Comparison of ENCODE assay signal across 27 cellular contexts in the genomic region with DNA sequence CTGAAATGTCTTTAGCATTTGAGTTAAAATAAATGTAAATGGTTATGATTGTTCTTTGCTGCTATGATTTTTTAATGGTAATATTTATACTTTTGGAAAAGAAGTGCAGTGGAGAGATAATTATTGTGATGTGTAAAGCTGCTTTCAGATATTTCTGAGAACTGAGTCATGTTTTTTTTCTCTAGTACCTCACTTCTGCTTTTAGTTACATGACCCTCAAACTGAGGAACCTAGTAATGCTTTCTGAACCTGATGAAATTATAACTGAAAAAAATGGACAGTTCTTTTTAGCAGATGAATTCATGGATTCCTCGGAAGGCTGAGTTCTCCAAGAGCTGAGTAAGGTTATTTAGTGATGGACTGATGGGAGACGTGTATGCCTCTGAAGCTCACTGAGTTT.
"Had no signal": no experiment of that assay in that cellular context is flagged by ENCODE, and none has a peak within 500 bp of the region (broad histone marks: within the 10 kb centered on the region; RNA-seq: fewer than 3 reads in every experiment).

No MANE protein-coding gene starts in this region.

- H3K27ac ChIP-seq: adrenal gland, body of pancreas, epithelial cell of prostate, lower lobe of right lung, right atrium auricular region, uterus had no signal

- H3K36me3 ChIP-seq: adrenal gland, lower lobe of right lung, right atrium auricular region, uterus had no signal

- H3K27ac Mint-ChIP-seq: activated CD4-positive, alpha-beta T cell treated with anti-CD3 and anti-CD28 coated beads for 36 hours; activated CD8-positive, alpha-beta memory T cell treated with anti-CD3 and anti-CD28 coated beads, Interleukin-2, amount 10 ng/mL, durations not matched to agents 7 days and 5 days; activated CD8-positive, alpha-beta T cell treated with anti-CD3 and anti-CD28 coated beads, Interleukin-2, amount 10 ng/mL, durations not matched to agents 7 days and 5 days; activated naive CD8-positive, alpha-beta T cell treated with anti-CD3 and anti-CD28 coated beads for 36 hours; activated T-cell treated with anti-CD3 and anti-CD28 coated beads, Interleukin-2, amount 50 U/mL, for 72 hours; natural killer cell treated with Interleukin-12 subunit alpha and Interleukin-12 subunit beta and Interleukin-15 and Interleukin-18, amount 100 ng/mL, for 72 hours; T-helper 1 cell treated with Interleukin-12 subunit alpha and Interleukin-12 subunit beta and Interleukin-4 antibody, amounts not matched to agents 30 μg/mL and 1 μg/mL, for 36 hours; type B pancreatic cell had no signal

- H3K4me1 Mint-ChIP-seq: activated CD4-positive, alpha-beta T cell treated with anti-CD3 and anti-CD28 coated beads for 36 hours; activated CD8-positive, alpha-beta memory T cell treated with anti-CD3 and anti-CD28 coated beads, Interleukin-2, amount 10 ng/mL, durations not matched to agents 7 days and 5 days; activated naive CD8-positive, alpha-beta T cell treated with anti-CD3 and anti-CD28 coated beads for 36 hours had no signal

- H3K9me3 Mint-ChIP-seq: activated naive CD8-positive, alpha-beta T cell treated with anti-CD3 and anti-CD28 coated beads for 36 hours; activated T-cell treated with anti-CD3 and anti-CD28 coated beads, Interleukin-2, amount 50 U/mL, for 72 hours; natural killer cell treated with Interleukin-12 subunit alpha and Interleukin-12 subunit beta and Interleukin-15 and Interleukin-18, amount 100 ng/mL, for 72 hours; T-helper 1 cell treated with Interleukin-12 subunit alpha and Interleukin-12 subunit beta and Interleukin-4 antibody, amounts not matched to agents 30 μg/mL and 1 μg/mL, for 36 hours; type B pancreatic cell had no signal

- H3K9me3 ChIP-seq: adrenal gland, body of pancreas, lower lobe of right lung, mucosa of descending colon, right atrium auricular region, uterus had no signal

- H3K4me1 ChIP-seq: adrenal gland, body of pancreas, lower lobe of right lung, right atrium auricular region, uterus had no signal

- H3K4me3 ChIP-seq: adrenal gland, body of pancreas, lower lobe of right lung, mucosa of descending colon, right atrium auricular region, uterus had no signal

- H3K36me3 Mint-ChIP-seq: activated CD8-positive, alpha-beta memory T cell treated with anti-CD3 and anti-CD28 coated beads, Interleukin-2, amount 10 ng/mL, durations not matched to agents 7 days and 5 days; activated naive CD8-positive, alpha-beta T cell treated with anti-CD3 and anti-CD28 coated beads for 36 hours; natural killer cell treated with Interleukin-12 subunit alpha and Interleukin-12 subunit beta and Interleukin-15 and Interleukin-18, amount 100 ng/mL, for 72 hours; type B pancreatic cell had no signal

- DNase-seq: activated CD4-positive, alpha-beta T cell treated with anti-CD3 and anti-CD28 coated beads for 36 hours; activated CD4-positive, CD25-positive, alpha-beta regulatory T cell; activated CD8-positive, alpha-beta memory T cell treated with anti-CD3 and anti-CD28 coated beads, Interleukin-2, amount 10 ng/mL, durations not matched to agents 7 days and 5 days; activated CD8-positive, alpha-beta T cell treated with anti-CD3 and anti-CD28 coated beads, Interleukin-2, amount 10 ng/mL, durations not matched to agents 7 days and 5 days; activated effector memory CD4-positive, alpha-beta T cell treated with Interleukin-2 at 50 U/mL for 16 hours; activated naive CD4-positive, alpha-beta T cell treated with Interleukin-2 at 50 U/mL for 16 hours; activated naive CD8-positive, alpha-beta T cell treated with anti-CD3 and anti-CD28 coated beads for 36 hours; activated T-cell treated with anti-CD3 and anti-CD28 coated beads, Interleukin-2, amount 50 U/mL, for 72 hours; adrenal gland; aorta; body of pancreas; dermis blood vessel endothelial cell; effector CD4-positive, alpha-beta T cell; kidney glomerular epithelial cell; lower lobe of right lung; mesenchymal stem cell; mucosa of descending colon; stimulated activated CD4-positive, alpha-beta T cell treated with anti-CD3 and anti-CD28 coated beads, Interleukin-15, amount 100 ng/mL, for 24 hours; stimulated activated CD4-positive, alpha-beta T cell treated with anti-CD3 and anti-CD28 coated beads, Interleukin-2, amount 100 ng/mL, for 24 hours; stimulated activated naive CD4-positive, alpha-beta T cell; T1000; uterus had no signal

- H3K4me3 Mint-ChIP-seq: activated CD4-positive, alpha-beta T cell treated with anti-CD3 and anti-CD28 coated beads for 36 hours; activated CD8-positive, alpha-beta memory T cell treated with anti-CD3 and anti-CD28 coated beads, Interleukin-2, amount 10 ng/mL, durations not matched to agents 7 days and 5 days; activated CD8-positive, alpha-beta T cell treated with anti-CD3 and anti-CD28 coated beads, Interleukin-2, amount 10 ng/mL, durations not matched to agents 7 days and 5 days; activated naive CD8-positive, alpha-beta T cell treated with anti-CD3 and anti-CD28 coated beads for 36 hours; activated T-cell treated with anti-CD3 and anti-CD28 coated beads, Interleukin-2, amount 50 U/mL, for 72 hours; natural killer cell treated with Interleukin-12 subunit alpha and Interleukin-12 subunit beta and Interleukin-15 and Interleukin-18, amount 100 ng/mL, for 72 hours; T-helper 1 cell treated with Interleukin-12 subunit alpha and Interleukin-12 subunit beta and Interleukin-4 antibody, amounts not matched to agents 30 μg/mL and 1 μg/mL, for 36 hours; type B pancreatic cell had no signal

- H3K27me3 ChIP-seq: adrenal gland, body of pancreas, right atrium auricular region, uterus had no signal
